In the genomic region with DNA sequence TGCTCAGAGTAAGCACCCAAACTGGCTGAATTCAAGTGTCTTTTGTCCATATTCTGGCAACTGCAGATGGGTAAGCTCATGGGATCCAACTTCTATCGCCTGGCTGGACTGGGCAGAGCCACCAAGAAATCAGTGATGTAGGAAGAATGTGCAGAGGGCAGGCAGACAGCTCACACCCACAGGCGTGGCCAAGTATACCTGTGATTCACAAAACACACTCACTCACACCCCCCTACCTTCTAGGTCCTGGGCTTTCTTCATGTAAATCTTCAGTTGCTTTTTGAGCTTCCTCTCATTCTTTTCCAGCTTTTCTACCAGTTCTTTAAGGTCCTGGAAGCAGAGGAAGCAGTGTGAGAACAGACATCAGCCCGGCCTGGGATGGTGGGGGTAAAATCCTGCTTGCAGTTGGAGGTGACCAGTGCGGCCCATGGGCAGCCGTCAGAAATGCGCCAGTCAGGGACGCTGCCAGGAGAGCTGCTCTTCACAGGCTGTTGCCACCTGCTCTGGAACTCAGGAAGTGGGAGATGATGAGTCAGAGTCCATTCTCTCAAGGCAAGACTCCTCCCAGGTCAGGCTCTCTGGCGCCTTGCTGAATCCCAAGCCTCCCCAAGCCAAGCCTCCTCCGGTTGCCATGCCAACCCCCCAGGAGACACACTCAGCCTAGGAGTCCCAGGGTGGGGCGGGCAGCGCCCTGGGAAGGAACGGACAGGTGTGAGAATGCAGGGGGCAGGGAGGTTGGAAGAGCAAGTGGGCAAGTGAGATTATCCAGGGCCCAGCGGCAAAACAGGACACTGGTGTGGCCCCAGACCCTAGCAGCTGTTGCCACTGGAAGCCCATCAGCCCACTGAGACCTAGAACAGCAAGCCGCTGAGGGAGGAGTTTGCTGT, we compare ENCODE assay signal across 10 cellular contexts. TPM values are rescaled to one million over a fixed set of nuclear protein-coding genes. Genes with fewer than 3 reads are reported as not detected.
DNase-seq lines count a peak whose midpoint lies in the region; ATAC-seq, FAIRE-seq and TF ChIP-seq lines count a peak whose summit lies in the region.
"Had no signal": no experiment of that assay in that cellular context is flagged by ENCODE, and none has a peak within 500 bp of the region (broad histone marks: within the 10 kb centered on the region; RNA-seq: fewer than 3 reads in every experiment).

No MANE protein-coding gene starts in this region.

- no peak overlapping the region for H3T11ph ChIP-seq in H9 (ENCODE audit: low read length)

- no peak overlapping the region for H2BK15ac ChIP-seq in H9 (ENCODE audit: low read depth, low read length)

- no peaks in the 10 kb centered on the region for H3K9me3 ChIP-seq in H9 (ENCODE audit: control insufficient read depth, low read depth, low read length)
- peaks cover 0 to 2% of the 10 kb centered on the region in 2 donors for H3K9me3 ChIP-seq in esophagus (ENCODE audit: control insufficient read depth in 2 of 2, insufficient read depth in 1 of 2, low read depth in 1 of 2, low read length in 1 of 2)
- H3K9me3 ChIP-seq in pancreas, result no peaks in the 10 kb centered on the region
- H3K9me3 ChIP-seq: gastrocnemius medialis had no signal

- no peaks in the 10 kb centered on the region for H3K23me2 ChIP-seq in H9 (ENCODE audit: insufficient read length, low read depth, low read length, poor library complexity, severe bottlenecking)

- FAIRE-seq in pancreas (lab: Jason Lieb, UNC), result no peak

- no peak overlapping the region for H3K4me2 ChIP-seq in H9 (ENCODE audit: insufficient read depth, insufficient read length, low read length)

- no peak overlapping the region for H2AK5ac ChIP-seq in H9 (ENCODE audit: insufficient read length, low read length)

- H3K27ac ChIP-seq in H9 (ENCODE audit: insufficient read length, low read depth, low read length), result no peak overlapping the region
- H3K27ac ChIP-seq in esophagus (ENCODE audit: low read depth in 2 of 2, low read length in 1 of 2), result peak overlapping the region; percentile 77 to 83
- no peak overlapping the region for H3K27ac ChIP-seq in pancreas
- H3K27ac ChIP-seq: gastrocnemius medialis had no signal

- peaks cover 44% of the 10 kb centered on the region in 2 experiments for H3K4me1 Mint-ChIP-seq in H9

- peaks cover 0 to 6% (median 0%) of the 10 kb centered on the region in 3 experiments; a peak in 4 of 7 replicates for H3K36me3 Mint-ChIP-seq in H9 (ENCODE audit: insufficient read depth in 1 of 3, low read depth in 3 of 3)

- H3K4me3 ChIP-seq in esophagus (ENCODE audit: low read depth in 1 of 2, low read length in 2 of 2) (no peak overlapping the region), pancreas (no peak overlapping the region)
- H3K4me3 ChIP-seq: gastrocnemius medialis had no signal

- H3K18ac ChIP-seq in H9 (ENCODE audit: insufficient read length, low read depth, low read length), result no peak overlapping the region

- no peak overlapping the region for H2BK20ac ChIP-seq in H9 (ENCODE audit: low read depth, low read length, poor library complexity, severe bottlenecking)

- no peaks in the 10 kb centered on the region for H3K9me3 Mint-ChIP-seq in H9
- H3K9me3 Mint-ChIP-seq: IgD-negative memory B cell had no signal

- H4K8ac ChIP-seq in H9 (replicated peaks; ENCODE audit: insufficient read length, low read depth, low read length), result no peak overlapping the region

- H3K56ac ChIP-seq in H9 (ENCODE audit: insufficient read length, low read depth, low read length), result no peak overlapping the region

- WGBS in H9 (ENCODE audit: extremely low coverage, insufficient read length, low lambda C conversion rate), result no CpG with 5 or more reads among the region's 14 CpGs
- 39 to 45% methylated on average over 14 of the region's 14 CpGs for WGBS in esophagus, 2 donors
- 76% methylated on average over 14 of the region's 14 CpGs for WGBS in pancreas, 2 donors

- no peak overlapping the region for H2BK5ac ChIP-seq in H9 (ENCODE audit: insufficient read length, low read length)

- DNase-seq in H9 (peak; percentile 88), NCI-H510A (lab: John Stamatoyannopoulos, UW) (peak; percentile 87), pancreas (peak in 1 of 6 donors; percentile 34), dedifferentiated amniotic fluid mesenchymal stem cell (ENCODE audit: extremely low spot score) (no peak)
- DNase-seq: gastrocnemius medialis had no signal

- H4K5ac ChIP-seq in H9 (ENCODE audit: insufficient read length, low read depth, low read length), result no peak overlapping the region

- intact Hi-C loops in pancreas (cut with DNase I), result loop anchor here in 1 of 3 donors (10.0 kb wide), 2 partner anchors 285 to 335 kb away; partner anchors contain the start of gene LIPG

- H3K4me3 Mint-ChIP-seq in H9, result no peak overlapping the region; a peak in 1 of 5 replicates
- H3K4me3 Mint-ChIP-seq: IgD-negative memory B cell had no signal

- no peak overlapping the region for H2BK120ac ChIP-seq in H9 (ENCODE audit: low read depth, low read length, poor library complexity, severe bottlenecking)

- H3K9ac ChIP-seq in H9 (ENCODE audit: extremely low read depth, insufficient read length, low read length), result no peak overlapping the region

- H3K27me3 Mint-ChIP-seq in H9 (ENCODE audit: low read depth), result no peaks in the 10 kb centered on the region; the same call in none of the 2 replicates

- H3K4me1 ChIP-seq in H9 (ENCODE audit: insufficient read depth, low read length) (peaks cover 3% of the 10 kb centered on the region; the same call in 1 of the 2 replicates), esophagus (ENCODE audit: control insufficient read depth in 2 of 2, insufficient read depth in 2 of 2, low read length in 1 of 2) (peaks cover 0 to 9% of the 10 kb centered on the region in 2 donors), pancreas (no peaks in the 10 kb centered on the region)
- H3K4me1 ChIP-seq: gastrocnemius medialis had no signal

- H3K23ac ChIP-seq in H9 (ENCODE audit: insufficient read length, low read depth, low read length), result no peak overlapping the region

- no peak overlapping the region for H3K4ac ChIP-seq in H9 (ENCODE audit: low read depth, low read length)

- H3K36me3 ChIP-seq in esophagus (ENCODE audit: control insufficient read depth in 2 of 2, insufficient read depth in 2 of 2, low read length in 1 of 2) (peaks cover 0 to 9% of the 10 kb centered on the region in 2 donors), pancreas (no peaks in the 10 kb centered on the region)
- H3K36me3 ChIP-seq: gastrocnemius medialis had no signal

- H3K27me3 ChIP-seq in H9 (ENCODE audit: insufficient read depth, low read length) (no peaks in the 10 kb centered on the region), esophagus (ENCODE audit: control insufficient read depth in 1 of 2, insufficient read depth in 2 of 2, low read length in 2 of 2) (no peaks in the 10 kb centered on the region), pancreas (no peaks in the 10 kb centered on the region)

- ATAC-seq in pancreas (peak in 3 of 4 donors; percentile 74 to 81 (median 80)), GM19467 (IDR thresholded peaks at IDR 0.05; ENCODE audit: unreplicated experiment) (no peak), HG02885 (IDR thresholded peaks at IDR 0.05; ENCODE audit: poor library complexity, unreplicated experiment) (no peak), GM21825 (IDR thresholded peaks at IDR 0.05; ENCODE audit: unreplicated experiment) (no peak)

- no peak overlapping the region for H4K91ac ChIP-seq in H9 (ENCODE audit: insufficient read length, low read depth, low read length)

- H3K14ac ChIP-seq in H9 (ENCODE audit: insufficient read depth, low read length), result no peak overlapping the region

- no peak overlapping the region for H2AFZ ChIP-seq in H9 (ENCODE audit: low read length)

- TF ChIP-seq CTCF in H9 (conservative IDR thresholded peaks at IDR 0.05) (no peak), pancreas (IDR thresholded peaks at IDR 0.05) (no peak)

- no peaks in the 10 kb centered on the region for H3K79me2 ChIP-seq in H9 (ENCODE audit: insufficient read depth, low read length)

- no peaks in the 10 kb centered on the region for H3K79me1 ChIP-seq in H9 (ENCODE audit: insufficient read depth, low read depth, low read length, poor library complexity, severe bottlenecking)

- no peak overlapping the region for H2BK12ac ChIP-seq in H9 (ENCODE audit: insufficient read length, low read depth, low read length)

- H4K20me1 ChIP-seq in H9 (ENCODE audit: control insufficient read depth, insufficient read depth, insufficient read length), result no peaks in the 10 kb centered on the region

- peak overlapping the region in 1 of 3 experiments; percentile 96; a peak in 3 of 7 replicates for H3K27ac Mint-ChIP-seq in H9
- H3K27ac Mint-ChIP-seq: IgD-negative memory B cell had no signal

RNA-seq across cellular contexts. Expression of gene ACAA2, which starts 36.2 kb away (rescaled TPM):
- 115 and 116 TPM in 2 replicates for total RNA-seq in H9 (2021)
- polyA plus RNA-seq in esophagus, result 10 to 100 TPM; 13.0 to 19.0 TPM
- 10 to 100 TPM; 22.3 to 47.9 (median 32.5) TPM for total RNA-seq in pancreas
- 10 to 100 TPM; 20.3 to 53.0 TPM for polyA plus RNA-seq in pancreas

Comparison
In these comparisons a context has a peak if more than half of its experiments do, and no peak if none do; other contexts are left out.
1. H3K27ac ChIP-seq: peak in esophagus (2 of 2); none in H9 (single experiment) and pancreas (0 of 4).
2. ATAC-seq: peak in pancreas (3 of 4); none in GM19467 (single experiment), HG02885 (single experiment) and GM21825 (single experiment).